In genomic region chr13:76991432-76991795, GRCh38 we compare ENCODE assay signal across 8 cellular contexts. TPM values are rescaled to one million over a fixed set of nuclear protein-coding genes. Genes with fewer than 3 reads are reported as not detected.
A peak's percentile ranks its signal among the peaks of the same experiment; 100 is the strongest.
DNase-seq lines count a peak whose midpoint lies in the region; ATAC-seq, FAIRE-seq and TF ChIP-seq lines count a peak whose summit lies in the region.

No MANE protein-coding gene starts in this region.

- peak overlapping the region; percentile 88 for H3K27ac ChIP-seq in keratinocyte (ENCODE audit: control insufficient read depth, insufficient read depth, low read length)

- DNase-seq in RKO (ENCODE audit: low spot score) (peak; percentile 41), keratinocyte (ENCODE audit: low read depth, low spot score) (no peak), NCI-H524 (lab: John Stamatoyannopoulos, UW) (no peak), epidermal melanocyte (ENCODE audit: insufficient read length, low spot score) (no peak)
- peak; percentile 68 for DNase-seq in activated naive CD8-positive, alpha-beta T cell treated with anti-CD3 and anti-CD28 coated beads, Interleukin-2, amount 50 U/mL, for 24 hours
- peak; percentile 43 to 54 for DNase-seq in stimulated activated CD4-positive, alpha-beta T cell treated with anti-CD3 and anti-CD28 coated beads, Interleukin-4, amount 100 ng/mL, for 48 hours (ENCODE audit: low read depth in 2 of 2)

- dilution Hi-C loops in keratinocyte (cut with MboI; ENCODE audit: extremely low pct_ligation_motif_present, low sequenced_read_pairs), result no loop called here

- H3K4me2 ChIP-seq in keratinocyte (ENCODE audit: control insufficient read depth, extremely low read depth, insufficient read depth, low read depth, low read length), result peak overlapping the region; percentile 99

- H3K27me3 Mint-ChIP-seq in activated naive CD8-positive, alpha-beta T cell treated with anti-CD3 and anti-CD28 coated beads, Interleukin-2, amount 50 U/mL, for 24 hours, result peaks cover 9% of the 10 kb centered on the region

- H3K36me3 Mint-ChIP-seq in activated naive CD8-positive, alpha-beta T cell treated with anti-CD3 and anti-CD28 coated beads, Interleukin-2, amount 50 U/mL, for 24 hours (ENCODE audit: low read depth), result peaks cover 12% of the 10 kb centered on the region

- H3K27ac Mint-ChIP-seq in activated naive CD8-positive, alpha-beta T cell treated with anti-CD3 and anti-CD28 coated beads, Interleukin-2, amount 50 U/mL, for 24 hours, result peak overlapping the region; percentile 93

- peak; percentile 65 for ATAC-seq in GM18499 (IDR thresholded peaks at IDR 0.05; ENCODE audit: insufficient read depth, unreplicated experiment)
- peak; percentile 49 for ATAC-seq in HG02642 (IDR thresholded peaks at IDR 0.05; ENCODE audit: poor library complexity, unreplicated experiment)
- peak; percentile 87 for ATAC-seq in activated naive CD8-positive, alpha-beta T cell treated with anti-CD3 and anti-CD28 coated beads, Interleukin-2, amount 50 U/mL, for 24 hours

- peaks cover 26% of the 10 kb centered on the region for H3K4me1 ChIP-seq in keratinocyte (ENCODE audit: control insufficient read depth, extremely low read depth, insufficient read depth, low read length)

- no peaks in the 10 kb centered on the region for H3K36me3 ChIP-seq in keratinocyte (ENCODE audit: control insufficient read depth in 2 of 2, extremely low read depth in 1 of 2, insufficient read depth in 2 of 2, low read length in 2 of 2)

- peaks cover 38% of the 10 kb centered on the region for H3K4me1 Mint-ChIP-seq in activated naive CD8-positive, alpha-beta T cell treated with anti-CD3 and anti-CD28 coated beads, Interleukin-2, amount 50 U/mL, for 24 hours

- H3K79me2 ChIP-seq in keratinocyte (ENCODE audit: control insufficient read depth, insufficient read depth, low read length), result peaks cover 25% of the 10 kb centered on the region

- H2AFZ ChIP-seq in keratinocyte (ENCODE audit: control insufficient read depth, low read length), result peak overlapping the region; percentile 93

- peak overlapping the region; percentile 79 to 96 (median 95) for H3K4me3 ChIP-seq in keratinocyte (ENCODE audit: control insufficient read depth in 2 of 3, extremely low read depth in 1 of 3, insufficient read depth in 2 of 3, low read depth in 1 of 3, low read length in 3 of 3)

- no peaks in the 10 kb centered on the region for H3K9me1 ChIP-seq in keratinocyte (ENCODE audit: control insufficient read depth, extremely low read depth, insufficient read depth, low read length)

- no peak for FAIRE-seq in keratinocyte (lab: Jason Lieb, UNC)

- no peaks in the 10 kb centered on the region for H3K9me3 Mint-ChIP-seq in activated naive CD8-positive, alpha-beta T cell treated with anti-CD3 and anti-CD28 coated beads, Interleukin-2, amount 50 U/mL, for 24 hours

- no peaks in the 10 kb centered on the region for H4K20me1 ChIP-seq in keratinocyte (ENCODE audit: control insufficient read depth, extremely low read depth, insufficient read depth, low read length)

- peak overlapping the region; percentile 97 for H3K9ac ChIP-seq in keratinocyte (ENCODE audit: control insufficient read depth, extremely low read depth, insufficient read depth, low read length)

- peak overlapping the region; percentile 95 for H3K4me3 Mint-ChIP-seq in activated naive CD8-positive, alpha-beta T cell treated with anti-CD3 and anti-CD28 coated beads, Interleukin-2, amount 50 U/mL, for 24 hours

- H3K9me3 ChIP-seq in keratinocyte (ENCODE audit: control insufficient read depth, low read depth, low read length), result no peaks in the 10 kb centered on the region

- no peaks in the 10 kb centered on the region for H3K27me3 ChIP-seq in keratinocyte (ENCODE audit: control insufficient read depth, extremely low read depth, insufficient read depth, low read length)

- TF ChIP-seq CTCF in keratinocyte (optimal IDR thresholded peaks at IDR 0.05 in 1 of 3, IDR thresholded peaks at IDR 0.05 in 1 of 3, conservative IDR thresholded peaks at IDR 0.05 in 1 of 3; ENCODE audit: extremely low read depth in 1 of 3, insufficient read depth in 2 of 3, low read length in 3 of 3), result no peak

RNA-seq across cellular contexts. Expression of gene CLN5, which starts 0.5 kb away (rescaled TPM):
- 20.7 to 32.4 TPM (median 28.7 TPM) in 3 replicates for polyA plus RNA-seq in keratinocyte
- 6.2 TPM for polyA plus RNA-seq in keratinocyte (2011; ENCODE audit: low read depth)
- 12.7 and 26.4 TPM in 2 replicates for polyA plus RNA-seq in keratinocyte (2011; cell fraction: cytosol; rRNA removed)
- polyA plus RNA-seq in keratinocyte (2011; cell fraction: nucleus; rRNA removed), result 44.9 and 54.6 TPM in 2 replicates
- polyA plus RNA-seq in keratinocyte (2012; ENCODE audit: low replicate concordance), result 20.4 and 20.9 TPM in 2 replicates
- 3.8 to 26.3 TPM (median 23.2 TPM) in 3 replicates for polyA minus RNA-seq in keratinocyte
- 15.0 TPM for polyA minus RNA-seq in keratinocyte (2011; cell fraction: cytosol; rRNA and poly(A)+ RNA removed)
- 24.3 and 41.1 TPM in 2 replicates for polyA minus RNA-seq in keratinocyte (2011; cell fraction: nucleus; rRNA and poly(A)+ RNA removed)

RNA-seq across cellular contexts. Expression of gene FBXL3, which starts 35.5 kb away (rescaled TPM):
- polyA plus RNA-seq in keratinocyte, result 15.7 to 25.4 TPM (median 18.3 TPM) in 3 replicates
- 6.1 TPM for polyA plus RNA-seq in keratinocyte (2011; ENCODE audit: low read depth)
- 11.2 and 23.2 TPM in 2 replicates for polyA plus RNA-seq in keratinocyte (2011; cell fraction: cytosol; rRNA removed)
- polyA plus RNA-seq in keratinocyte (2011; cell fraction: nucleus; rRNA removed), result 15.8 and 21.0 TPM in 2 replicates
- polyA plus RNA-seq in keratinocyte (2012; ENCODE audit: low replicate concordance), result 15.7 and 18.4 TPM in 2 replicates
- 9.2 to 21.7 TPM (median 14.9 TPM) in 3 replicates for polyA minus RNA-seq in keratinocyte
- polyA minus RNA-seq in keratinocyte (2011; cell fraction: cytosol; rRNA and poly(A)+ RNA removed), result 18.8 TPM
- 12.8 and 26.0 TPM in 2 replicates for polyA minus RNA-seq in keratinocyte (2011; cell fraction: nucleus; rRNA and poly(A)+ RNA removed)

RNA-seq across cellular contexts. Expression of gene ACOD1, which starts 43.1 kb away (rescaled TPM):
- polyA plus RNA-seq in keratinocyte, result not detected in 3 replicates
- not detected for polyA plus RNA-seq in keratinocyte (2011; ENCODE audit: low read depth)
- not detected in 2 replicates for polyA plus RNA-seq in keratinocyte (2011; cell fraction: cytosol; rRNA removed)
- polyA plus RNA-seq in keratinocyte (2011; cell fraction: nucleus; rRNA removed), result not detected in 2 replicates
- polyA plus RNA-seq in keratinocyte (2012; ENCODE audit: low replicate concordance), result not detected in 2 replicates
- polyA minus RNA-seq in keratinocyte, result not detected in 3 replicates
- polyA minus RNA-seq in keratinocyte (2011; cell fraction: cytosol; rRNA and poly(A)+ RNA removed), result not detected
- polyA minus RNA-seq in keratinocyte (2011; cell fraction: nucleus; rRNA and poly(A)+ RNA removed), result not detected in 2 replicates

Comparison
In these comparisons a context has a peak if more than half of its experiments do, and no peak if none do; other contexts are left out.
1. DNase-seq: peak in RKO (single experiment), activated naive CD8-positive, alpha-beta T cell treated with anti-CD3 and anti-CD28 coated beads, Interleukin-2, amount 50 U/mL, for 24 hours (single experiment) and stimulated activated CD4-positive, alpha-beta T cell treated with anti-CD3 and anti-CD28 coated beads, Interleukin-4, amount 100 ng/mL, for 48 hours (2 of 2); none in keratinocyte (single experiment), NCI-H524 (0 of 2) and epidermal melanocyte (single experiment).
2. Peak in every context shown above with its lines, with median percentiles within 50 percentile points of each other: ATAC-seq.